In the genomic region with DNA sequence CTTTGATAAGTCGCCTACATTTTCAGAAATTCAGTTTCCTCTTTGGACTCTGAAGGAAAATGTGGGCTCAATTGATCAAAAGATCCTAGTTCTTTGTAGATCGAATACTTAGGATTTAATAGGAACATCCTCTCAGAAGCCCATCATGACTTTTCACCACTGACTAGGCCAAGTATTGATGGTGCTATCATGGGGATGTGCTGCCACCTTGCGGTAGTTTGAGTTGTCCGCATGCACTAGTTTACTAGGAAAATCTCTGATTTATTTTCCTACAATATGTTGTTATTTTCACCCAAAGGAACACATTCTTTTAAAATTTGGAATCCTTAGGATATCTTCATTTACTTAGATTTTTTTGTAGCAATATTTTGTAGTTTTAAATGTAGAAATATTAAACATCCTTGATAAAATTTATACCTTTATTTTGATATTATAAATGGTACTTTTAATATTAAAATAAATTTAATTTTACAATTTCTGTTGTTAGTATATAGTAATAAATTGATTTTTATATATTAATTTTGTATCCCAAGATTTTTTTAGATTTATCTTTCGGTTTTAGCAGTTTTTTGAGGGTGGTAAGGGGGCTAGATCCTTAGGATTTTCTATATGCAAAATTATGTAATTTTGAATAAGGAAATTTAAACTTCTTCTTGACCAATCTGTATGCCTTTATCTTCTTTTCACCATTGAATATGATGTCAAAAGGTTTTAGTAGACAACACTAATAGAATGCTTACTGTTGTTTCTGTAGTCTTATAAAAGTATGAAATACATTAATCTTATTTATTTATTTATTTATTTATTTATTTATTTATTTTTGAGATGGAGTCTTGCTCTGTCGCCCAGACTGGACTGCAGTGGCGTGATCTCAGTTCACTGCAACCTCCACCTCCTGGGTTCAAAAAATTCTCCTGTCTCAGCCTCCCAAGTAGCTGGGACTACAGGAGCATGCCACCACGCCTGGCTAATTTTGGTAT, we compare ENCODE assay signal across 8 cellular contexts. TPM values are rescaled to one million over a fixed set of nuclear protein-coding genes. Genes with fewer than 3 reads are reported as not detected.
A peak's percentile ranks its signal among the peaks of the same experiment; 100 is the strongest.
DNase-seq lines count a peak whose midpoint lies in the region; ATAC-seq and TF ChIP-seq lines count a peak whose summit lies in the region.

No MANE protein-coding gene starts in this region.

- intact Hi-C loops in heart left ventricle (cut with DNase I): loop anchor here (1.0 to 10.0 kb wide), 6 partner anchors 79 to 371 kb away; no protein-coding TSS in a partner anchor

- H3K4me1 ChIP-seq in adipocyte (ENCODE audit: control insufficient read depth, insufficient read depth, low read length) (no peaks in the 10 kb centered on the region), heart left ventricle (no peaks in the 10 kb centered on the region)

- TF ChIP-seq POLR2A in heart left ventricle (IDR thresholded peaks at IDR 0.05): no peak

- H3K9ac ChIP-seq in adipocyte (ENCODE audit: low read length): no peak overlapping the region

- peak; percentile 67 to 93 (median 84) for TF ChIP-seq CTCF in heart left ventricle (IDR thresholded peaks at IDR 0.05)

- H3K4me3 ChIP-seq in adipocyte (ENCODE audit: low read length) (no peak overlapping the region), heart left ventricle (no peak overlapping the region)

- H3K36me3 ChIP-seq in adipocyte (ENCODE audit: control insufficient read depth, insufficient read depth, low read length, severe bottlenecking) (no peaks in the 10 kb centered on the region), heart left ventricle (no peaks in the 10 kb centered on the region)

- H3K27me3 ChIP-seq in adipocyte (replicated peaks; ENCODE audit: control insufficient read depth, insufficient read depth, low read length): peaks cover 12% of the 10 kb centered on the region
- H3K27me3 ChIP-seq in heart left ventricle: peaks cover 0 to 28% (median 0%) of the 10 kb centered on the region in 9 donors

- no peaks in the 10 kb centered on the region for H3K9me3 ChIP-seq in adipocyte (ENCODE audit: control insufficient read depth, low read length)
- H3K9me3 ChIP-seq in heart left ventricle: no peaks in the 10 kb centered on the region

- no peak overlapping the region for H3K27ac ChIP-seq in heart left ventricle

- DNase-seq in CD1c-positive myeloid dendritic cell (ENCODE audit: extremely low spot score) (peak; percentile 86), NAMALWA (ENCODE audit: low spot score) (peak; percentile 87), T follicular helper cell (ENCODE audit: low read depth) (peak; percentile 72), adipocyte (ENCODE audit: low read depth) (peak; percentile 87), heart left ventricle (peak; percentile 58 to 69 (median 65)), renal cortical epithelial cell (ENCODE audit: low read depth) (peak; percentile 63)

- ATAC-seq in GM19463 (IDR thresholded peaks at IDR 0.05; ENCODE audit: unreplicated experiment) (peak; percentile 48), heart left ventricle (peak in 3 of 4 donors; percentile 55 to 69 (median 64)), HG03095 (IDR thresholded peaks at IDR 0.05; ENCODE audit: unreplicated experiment) (no peak)

- 32 to 37% (median 33%) methylated on average over 8 of the region's 8 CpGs for WGBS in heart left ventricle, 4 donors

RNA-seq across cellular contexts. Expression of a gene that starts 52.9 kb away (rescaled TPM):
- total RNA-seq in heart left ventricle: not detected
- not detected for polyA plus RNA-seq in heart left ventricle
- not detected in 2 replicates for total RNA-seq in renal cortical epithelial cell

RNA-seq across cellular contexts. Expression of a gene that starts 53.6 kb away (rescaled TPM):
- not detected for total RNA-seq in heart left ventricle
- polyA plus RNA-seq in heart left ventricle: not detected
- not detected in 2 replicates for total RNA-seq in renal cortical epithelial cell
